Comparison of ENCODE assay signal across 8 cellular contexts in genomic region chr1:1407101-1407956, GRCh38. TPM values are rescaled to one million over a fixed set of nuclear protein-coding genes. Genes with fewer than 3 reads are reported as not detected.
DNase-seq lines count a peak whose midpoint lies in the region; ATAC-seq and TF ChIP-seq lines count a peak whose summit lies in the region.

MRPL20 (minus strand) TSS chr1:1407293; CDS start chr1:1407217, 76 bp downstream.

- DNase-seq in EH (ENCODE audit: low read depth), result peak; percentile 92
- peak; percentile 78 for DNase-seq in GOT3 (lab: John Stamatoyannopoulos, UW)
- DNase-seq in LNCaP clone FGC (ENCODE audit: low read depth), result peak; percentile 64
- DNase-seq in RPMI8226, result peak; percentile 98
- peak; percentile 96 to 97 for DNase-seq in activated T-helper 1 cell treated with anti-CD3 and anti-CD28 coated beads, Interleukin-2, amount 50 U/mL, for 16 hours (ENCODE audit: low read depth in 1 of 2, low spot score in 1 of 2)
- DNase-seq in fibroblast of mammary gland (ENCODE audit: low read depth), result peak; percentile 88
- peak; percentile 90 to 98 (median 94) for DNase-seq in naive thymus-derived CD8-positive, alpha-beta T cell
- peak; percentile 90 to 94 (median 94) for DNase-seq in stimulated activated naive CD4-positive, alpha-beta T cell (lab: John Stamatoyannopoulos, UW)

- no peaks in the 10 kb centered on the region for H3K9me3 Mint-ChIP-seq in naive thymus-derived CD8-positive, alpha-beta T cell

- H3K27ac Mint-ChIP-seq in naive thymus-derived CD8-positive, alpha-beta T cell, result peak within 1 kb of the TSS; percentile 89 to 98 (median 96)

- TF ChIP-seq CTCF in LNCaP clone FGC (IDR thresholded peaks at IDR 0.05; ENCODE audit: control insufficient read depth, extremely low read depth, insufficient read depth), result no peak
- no peak for TF ChIP-seq CTCF in fibroblast of mammary gland (conservative IDR thresholded peaks at IDR 0.05; ENCODE audit: control insufficient read depth, insufficient read depth, low read depth, low read length)

- peak within 1 kb of the TSS; percentile 88 to 97 (median 92) for H3K4me3 Mint-ChIP-seq in naive thymus-derived CD8-positive, alpha-beta T cell

- H3K36me3 Mint-ChIP-seq in naive thymus-derived CD8-positive, alpha-beta T cell, result peaks cover 0 to 39% (median 7%) of the 10 kb centered on the region in 3 donors

- POLR2A ChIA-PET in naive thymus-derived CD8-positive, alpha-beta T cell (lab: Charles Lee), result interaction anchor here (0.7 to 5.7 kb wide), 16 partner anchors 9 to 476 kb away, joined by 3 to 70 read pairs (median 6); partner anchors contain the start of genes AURKAIP1, CCNL2, MIB2 and MXRA8

- H3K27me3 Mint-ChIP-seq in naive thymus-derived CD8-positive, alpha-beta T cell, result no peaks in the 10 kb centered on the region

- H3K4me1 Mint-ChIP-seq in naive thymus-derived CD8-positive, alpha-beta T cell, result peaks cover 15 to 54% (median 34%) of the 10 kb centered on the region in 4 donors

- H3K4me3 ChIP-seq in LNCaP clone FGC (ENCODE audit: low read depth, low read length) (peak within 1 kb of the TSS; percentile 98), fibroblast of mammary gland (ENCODE audit: control insufficient read depth, low read depth, low read length) (peak within 1 kb of the TSS; percentile 79)

- ATAC-seq in naive thymus-derived CD8-positive, alpha-beta T cell, result peak; percentile 94 to 95

RNA-seq across cellular contexts. Expression of gene MRPL20, which starts in this region (rescaled TPM):
- total RNA-seq in naive thymus-derived CD8-positive, alpha-beta T cell, result 100 to 1,000 TPM; 162 to 165 TPM
- 100 to 1,000 TPM; 203 to 233 (median 224) TPM for polyA plus RNA-seq in naive thymus-derived CD8-positive, alpha-beta T cell

Comparison
In these comparisons a context has a peak if more than half of its experiments do, and no peak if none do; other contexts are left out.
1. Peak in every context shown above with its lines: DNase-seq, ATAC-seq and H3K4me3 ChIP-seq.